ENCODE assay signal across 1 cellular context in the genomic region with DNA sequence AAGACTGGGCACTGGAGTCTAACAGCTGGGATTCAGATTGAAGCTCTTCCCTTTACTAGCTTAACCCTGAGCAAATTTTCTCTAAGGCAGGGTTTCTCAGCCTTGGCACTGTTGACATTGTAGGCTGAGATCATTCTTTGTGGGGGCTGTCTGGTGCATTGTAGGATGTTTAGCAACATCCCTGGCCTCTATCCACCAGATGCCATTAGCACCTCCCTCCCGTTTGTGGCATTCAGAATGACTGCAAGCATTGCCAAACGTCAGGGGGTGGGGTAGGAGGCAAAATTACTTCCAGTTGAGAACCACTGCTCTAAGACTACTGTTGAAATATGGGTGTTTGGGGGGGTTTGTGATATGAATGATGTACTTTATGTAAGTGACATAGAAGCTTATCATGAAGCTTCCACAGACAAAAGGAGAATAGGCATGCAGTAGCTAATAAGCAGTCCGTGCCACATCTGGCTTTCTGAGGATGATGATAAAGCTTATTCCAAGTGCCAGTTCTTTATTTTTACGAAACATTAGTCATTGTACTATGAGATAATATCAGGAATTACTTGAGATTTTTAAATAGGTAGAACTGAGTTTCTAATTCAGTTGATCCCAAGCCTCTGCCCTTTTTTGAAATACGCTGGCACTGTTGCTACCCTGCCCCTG.
TF ChIP-seq lines count a peak whose summit lies in the region.

No MANE protein-coding gene starts in this region.

TF ChIP-seq in IMR-90, 13 proteins besides CTCF, POLR2A, EP300 and RAD21:
- TF ChIP-seq CHD1 (IDR thresholded peaks at IDR 0.05; ENCODE audit: low read depth, low read length) (no peak), BHLHE40 (IDR thresholded peaks at IDR 0.05; ENCODE audit: low read depth, low read length) (peak; percentile 51; the same call in 1 of the 2 replicates), SMC3 (IDR thresholded peaks at IDR 0.05; ENCODE audit: low read depth, low read length) (0 out of 2 replicates have a peak, but pooled peaks have one; percentile 11), MAFK (IDR thresholded peaks at IDR 0.05; ENCODE audit: low read depth, low read length) (no peak), ELK1 (IDR thresholded peaks at IDR 0.05; ENCODE audit: borderline replicate concordance, low read depth, low read length) (no peak), RFX5 (IDR thresholded peaks at IDR 0.05; ENCODE audit: low read depth, low read length) (no peak), NFE2L2 (IDR thresholded peaks at IDR 0.05; ENCODE audit: low read depth, low read length) (no peak), MAZ (IDR thresholded peaks at IDR 0.05; ENCODE audit: borderline replicate concordance, low read depth, low read length) (peak; percentile 72; the same call in 1 of the 2 replicates), CEBPB (IDR thresholded peaks at IDR 0.05; ENCODE audit: low read depth, low read length) (peak; percentile 95), FOS (IDR thresholded peaks at IDR 0.05; ENCODE audit: low read depth, low read length) (peak; percentile 13; the same call in 1 of the 2 replicates), RCOR1 (IDR thresholded peaks at IDR 0.05; ENCODE audit: insufficient replicate concordance, low read length) (no peak), MXI1 (IDR thresholded peaks at IDR 0.05; ENCODE audit: borderline replicate concordance, low read depth, low read length) (no peak)
- TF ChIP-seq, protein P1, sequence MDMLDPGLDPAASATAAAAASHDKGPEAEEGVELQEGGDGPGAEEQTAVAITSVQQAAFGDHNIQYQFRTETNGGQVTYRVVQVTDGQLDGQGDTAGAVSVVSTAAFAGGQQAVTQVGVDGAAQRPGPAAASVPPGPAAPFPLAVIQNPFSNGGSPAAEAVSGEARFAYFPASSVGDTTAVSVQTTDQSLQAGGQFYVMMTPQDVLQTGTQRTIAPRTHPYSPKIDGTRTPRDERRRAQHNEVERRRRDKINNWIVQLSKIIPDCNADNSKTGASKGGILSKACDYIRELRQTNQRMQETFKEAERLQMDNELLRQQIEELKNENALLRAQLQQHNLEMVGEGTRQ (IDR thresholded peaks at IDR 0.05; ENCODE audit: low read depth, low read length) = no peak
